Comparison of ENCODE assay signal across 13 cellular contexts in the genomic region with DNA sequence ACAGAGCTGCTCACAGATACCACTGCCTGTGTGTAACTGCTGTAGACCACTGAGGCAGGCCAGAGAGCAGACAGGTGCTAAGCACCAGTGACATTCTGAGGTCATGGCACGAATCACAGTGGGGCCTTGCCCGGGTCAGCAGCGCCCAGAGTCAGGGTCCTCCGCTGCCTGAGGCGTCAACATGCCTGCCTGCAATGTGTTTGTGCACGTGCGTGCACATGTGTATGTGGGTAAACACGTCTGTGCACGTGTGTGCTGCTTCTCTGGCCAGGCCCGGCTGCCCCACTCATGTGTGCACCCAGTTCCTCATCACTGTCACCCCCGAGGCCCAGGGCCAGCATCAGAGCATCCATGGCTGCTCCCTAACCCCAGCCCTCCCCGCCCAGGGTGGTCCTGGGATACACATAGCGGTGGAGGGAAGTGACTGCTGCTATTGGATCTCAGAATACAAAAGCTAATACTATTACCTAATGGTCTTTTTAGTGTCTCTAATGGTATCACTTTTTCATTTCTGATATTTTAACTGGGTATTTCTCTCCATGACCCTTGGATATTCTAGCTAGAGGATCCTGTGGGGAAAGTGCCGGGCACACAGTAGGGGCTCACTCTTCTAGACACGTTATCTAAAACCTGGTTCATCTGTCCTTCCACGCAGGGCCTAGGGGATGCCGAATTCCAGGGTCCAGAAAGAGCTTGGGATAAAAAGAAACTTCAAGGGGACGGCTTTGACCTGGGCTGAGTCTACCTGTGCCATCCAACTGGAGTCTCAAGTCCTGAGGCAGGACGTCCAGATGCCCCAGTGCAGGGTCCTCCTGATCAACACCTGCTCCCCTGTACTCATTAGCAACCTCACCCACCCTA. TPM values are rescaled to one million over a fixed set of nuclear protein-coding genes. Genes with fewer than 3 reads are reported as not detected.
"Had no signal": no experiment of that assay in that cellular context is flagged by ENCODE, and none has a peak within 500 bp of the region (broad histone marks: within the 10 kb centered on the region; RNA-seq: fewer than 3 reads in every experiment).

A gene (minus strand): TSS at position 51 of the 861 bp plus-strand sequence. CDS start 1,540 bp downstream, outside the sequence.

RNA-seq across cellular contexts. Expression of the gene that starts here (rescaled TPM):
- total RNA-seq: colonic mucosa; dermis microvascular lymphatic vessel endothelial cell; fibroblast of lung; fibroblast of villous mesenchyme; gastroesophageal sphincter; kidney; naive thymus-derived CD8-positive, alpha-beta T cell; neural crest cell; pancreas; psoas muscle; transverse colon; vagina had no signal
- polyA plus RNA-seq: fibroblast of lung; naive thymus-derived CD8-positive, alpha-beta T cell; psoas muscle; SK-N-SH had no signal
